10 cellular contexts compared by ENCODE assay signal in the genomic region with DNA sequence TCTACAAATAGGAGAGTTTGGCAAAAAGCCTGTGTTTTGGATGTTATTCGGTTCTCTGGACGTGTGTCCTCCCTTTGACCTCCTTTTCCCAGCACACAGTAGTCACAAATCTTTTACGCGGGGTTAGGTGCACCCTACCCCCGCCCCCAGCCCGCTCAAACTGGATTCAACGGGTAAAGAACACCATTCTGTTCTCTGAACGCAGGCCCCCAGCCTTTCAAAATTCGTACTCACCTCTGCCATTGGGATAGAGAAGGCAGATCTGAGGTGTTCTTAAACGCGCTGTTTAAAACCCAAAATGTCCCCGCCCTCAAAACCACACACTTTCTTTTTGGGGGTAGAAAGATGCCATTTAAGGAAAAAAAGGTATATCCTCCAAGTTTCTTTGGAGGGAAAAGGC. TPM values are rescaled to one million over a fixed set of nuclear protein-coding genes. Genes with fewer than 3 reads are reported as not detected.
DNase-seq lines count a peak whose midpoint lies in the region; ATAC-seq and TF ChIP-seq lines count a peak whose summit lies in the region.
"Had no signal": no experiment of that assay in that cellular context is flagged by ENCODE, and none has a peak within 500 bp of the region (broad histone marks: within the 10 kb centered on the region; RNA-seq: fewer than 3 reads in every experiment).

No MANE protein-coding gene starts in this region.

- peak overlapping the region; percentile 80 for H3K4me3 ChIP-seq in hepatocyte
- H3K4me3 ChIP-seq: lung had no signal

- DNase-seq in NCI-H69 (lab: John Stamatoyannopoulos, UW) (peak; percentile 48), hepatocyte (ENCODE audit: low spot score) (no peak), foreskin keratinocyte (no peak), SHP77 treated with DMSO at 0.1 percent for 48 hours (lab: John Stamatoyannopoulos, UW) (no peak), GM10248 (ENCODE audit: extremely low spot score) (no peak), AG08396 (ENCODE audit: low spot score) (no peak)
- DNase-seq in activated T-cell treated with anti-CD3 and anti-CD28 coated beads, Interleukin-2, amount 50 U/mL, for 24 hours, result peak; percentile 64
- DNase-seq in stimulated activated naive B cell treated with anti-CD40 and anti-IgM and Interleukin-4, amounts not matched to agents 10 μg/mL and 1 μg/mL and 100 μg/mL, for 72 hours, result no peak

- no peaks in the 10 kb centered on the region for H3K36me3 ChIP-seq in hepatocyte (replicated peaks; ENCODE audit: insufficient read depth, low read depth)

- no peaks in the 10 kb centered on the region for H3K9me3 Mint-ChIP-seq in activated T-cell treated with anti-CD3 and anti-CD28 coated beads, Interleukin-2, amount 50 U/mL, for 24 hours
- no peaks in the 10 kb centered on the region for H3K9me3 Mint-ChIP-seq in stimulated activated naive B cell treated with anti-CD40 and anti-IgM and Interleukin-4, amounts not matched to agents 10 μg/mL and 1 μg/mL and 100 μg/mL, for 72 hours

- H3K27me3 ChIP-seq in hepatocyte (peaks cover 48% of the 10 kb centered on the region), foreskin keratinocyte (peaks cover 25% of the 10 kb centered on the region)

- ATAC-seq in stimulated activated naive B cell treated with anti-CD40 and anti-IgM and Interleukin-4, amounts not matched to agents 10 μg/mL and 1 μg/mL and 100 μg/mL, for 72 hours (replicated peaks), result no peak
- no peak for ATAC-seq in foreskin keratinocyte

- H3K4me3 Mint-ChIP-seq in activated T-cell treated with anti-CD3 and anti-CD28 coated beads, Interleukin-2, amount 50 U/mL, for 24 hours, result peak overlapping the region; percentile 98
- H3K4me3 Mint-ChIP-seq in stimulated activated naive B cell treated with anti-CD40 and anti-IgM and Interleukin-4, amounts not matched to agents 10 μg/mL and 1 μg/mL and 100 μg/mL, for 72 hours, result peak overlapping the region; percentile 77 to 98

- H3K4me2 ChIP-seq in hepatocyte, result peak overlapping the region; percentile 97

- H3K27ac ChIP-seq in hepatocyte, result no peak overlapping the region
- H3K27ac ChIP-seq in foreskin keratinocyte, result no peak overlapping the region

- peaks cover 61% of the 10 kb centered on the region for H3K36me3 Mint-ChIP-seq in activated T-cell treated with anti-CD3 and anti-CD28 coated beads, Interleukin-2, amount 50 U/mL, for 24 hours (ENCODE audit: low read depth)
- H3K36me3 Mint-ChIP-seq in stimulated activated naive B cell treated with anti-CD40 and anti-IgM and Interleukin-4, amounts not matched to agents 10 μg/mL and 1 μg/mL and 100 μg/mL, for 72 hours, result no peaks in the 10 kb centered on the region

- peak overlapping the region; percentile 92 for H3K27ac Mint-ChIP-seq in activated T-cell treated with anti-CD3 and anti-CD28 coated beads, Interleukin-2, amount 50 U/mL, for 24 hours
- H3K27ac Mint-ChIP-seq in stimulated activated naive B cell treated with anti-CD40 and anti-IgM and Interleukin-4, amounts not matched to agents 10 μg/mL and 1 μg/mL and 100 μg/mL, for 72 hours, result peak overlapping the region; percentile 42

- POLR2A ChIA-PET in GM10248 (lab: Yijun Ruan, JAX), result no interaction called here

- H2AFZ ChIP-seq in hepatocyte, result peak overlapping the region; percentile 85

- no peaks in the 10 kb centered on the region for H3K9me2 ChIP-seq in hepatocyte (replicated peaks; ENCODE audit: insufficient read depth)

- H3K79me2 ChIP-seq in hepatocyte, result peaks cover 15% of the 10 kb centered on the region

- peaks cover 14% of the 10 kb centered on the region for H3K27me3 Mint-ChIP-seq in activated T-cell treated with anti-CD3 and anti-CD28 coated beads, Interleukin-2, amount 50 U/mL, for 24 hours
- H3K27me3 Mint-ChIP-seq in stimulated activated naive B cell treated with anti-CD40 and anti-IgM and Interleukin-4, amounts not matched to agents 10 μg/mL and 1 μg/mL and 100 μg/mL, for 72 hours, result peaks cover 39 to 45% of the 10 kb centered on the region in 2 donors

- H3K4me1 ChIP-seq in hepatocyte (ENCODE audit: insufficient read depth) (peaks cover 3% of the 10 kb centered on the region), foreskin keratinocyte (no peaks in the 10 kb centered on the region)

- WGBS in hepatocyte (ENCODE audit: low lambda C conversion rate, missing lambda C conversion rate), result 17% methylated on average over 12 of the region's 12 CpGs

- H3K9me3 ChIP-seq in hepatocyte (ENCODE audit: low read depth), result no peaks in the 10 kb centered on the region

- TF ChIP-seq CTCF in hepatocyte (IDR thresholded peaks at IDR 0.05; ENCODE audit: poor library complexity) (no peak), foreskin keratinocyte (conservative IDR thresholded peaks at IDR 0.05) (no peak), GM10248 (IDR thresholded peaks at IDR 0.05; ENCODE audit: control extremely low read depth, extremely low read depth, low read depth, missing control alignments) (no peak)

- peaks cover 54% of the 10 kb centered on the region for H3K4me1 Mint-ChIP-seq in activated T-cell treated with anti-CD3 and anti-CD28 coated beads, Interleukin-2, amount 50 U/mL, for 24 hours (ENCODE audit: low read depth)
- peaks cover 26 to 59% of the 10 kb centered on the region in 2 donors for H3K4me1 Mint-ChIP-seq in stimulated activated naive B cell treated with anti-CD40 and anti-IgM and Interleukin-4, amounts not matched to agents 10 μg/mL and 1 μg/mL and 100 μg/mL, for 72 hours

- CTCF ChIA-PET in GM10248 (lab: Yijun Ruan, JAX), result interaction anchor here (1.6 kb wide), 1 partner anchor 147 kb away, joined by 3 read pairs; no protein-coding TSS in a partner anchor

- no peaks in the 10 kb centered on the region for H4K20me1 ChIP-seq in hepatocyte (ENCODE audit: insufficient read depth, poor library complexity, severe bottlenecking)

RNA-seq across cellular contexts. Expression of a gene that starts 2.7 kb away (rescaled TPM):
- 7.5 and 8.6 TPM in 2 replicates for total RNA-seq in hepatocyte
- polyA plus RNA-seq in hepatocyte, result 7.6 and 10.4 TPM in 2 replicates
- total RNA-seq in foreskin keratinocyte, result 10.1 and 18.7 TPM in 2 replicates
- polyA plus RNA-seq in foreskin keratinocyte, result 5.7 and 8.2 TPM in 2 replicates
- total RNA-seq: bronchial epithelial cell had no signal

Comparison
In these comparisons a context has a peak if more than half of its experiments do, and no peak if none do; other contexts are left out.
1. DNase-seq: peak in NCI-H69 (single experiment) and activated T-cell treated with anti-CD3 and anti-CD28 coated beads, Interleukin-2, amount 50 U/mL, for 24 hours (single experiment); none in hepatocyte (single experiment), stimulated activated naive B cell treated with anti-CD40 and anti-IgM and Interleukin-4, amounts not matched to agents 10 μg/mL and 1 μg/mL and 100 μg/mL, for 72 hours (single experiment), foreskin keratinocyte (0 of 2), SHP77 treated with DMSO at 0.1 percent for 48 hours (single experiment), GM10248 (single experiment) and AG08396 (single experiment).